In the genomic region with DNA sequence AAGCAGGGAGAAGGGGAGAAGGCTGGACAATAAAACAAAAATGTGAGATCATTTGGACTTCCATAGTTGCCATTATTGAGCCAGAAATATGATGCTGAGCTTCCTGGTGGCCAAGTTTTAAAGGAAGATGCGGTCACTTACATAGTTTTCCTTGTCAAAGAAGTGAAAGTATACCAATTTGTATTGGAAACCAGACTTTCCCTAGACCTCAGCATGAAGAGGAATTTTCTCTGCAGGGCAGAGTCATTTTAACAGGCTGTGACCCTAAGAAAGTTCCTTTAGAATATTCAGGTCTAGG, we compare ENCODE assay signal across 22 cellular contexts.
DNase-seq lines count a peak whose midpoint lies in the region; ATAC-seq, FAIRE-seq and TF ChIP-seq lines count a peak whose summit lies in the region.
"Had no signal": no experiment of that assay in that cellular context is flagged by ENCODE, and none has a peak within 500 bp of the region (broad histone marks: within the 10 kb centered on the region; RNA-seq: fewer than 3 reads in every experiment).

No MANE protein-coding gene starts in this region.

- no peak for TF ChIP-seq CTCF in AG04449 (IDR thresholded peaks at IDR 0.05; ENCODE audit: insufficient read depth, low read length, missing control alignments)
- no peak for TF ChIP-seq CTCF in AG09309 (IDR thresholded peaks at IDR 0.05; ENCODE audit: control insufficient read depth, insufficient read depth, low read depth, low read length, missing control alignments)
- no peak for TF ChIP-seq CTCF in astrocyte (IDR thresholded peaks at IDR 0.05; ENCODE audit: insufficient read depth, low read depth, low read length)
- no peak for TF ChIP-seq CTCF in mesothelial cell of epicardium (IDR thresholded peaks at IDR 0.05; ENCODE audit: unreplicated experiment)

- H3K4me3 ChIP-seq in AG04449 (ENCODE audit: low read depth, low read length) (no peak overlapping the region), AG09309 (ENCODE audit: control insufficient read depth, low read depth, low read length) (no peak overlapping the region), astrocyte (ENCODE audit: insufficient read depth, low read depth, low read length) (no peak overlapping the region)
- H3K4me3 ChIP-seq: GM23338, MG63 had no signal

- FAIRE-seq in astrocyte (lab: Jason Lieb, UNC) = no peak

- no peak overlapping the region for H3K27ac ChIP-seq in astrocyte (ENCODE audit: low read depth, low read length)

- H3K9me3 ChIP-seq in astrocyte (ENCODE audit: insufficient read depth, low read depth, low read length) = no peaks in the 10 kb centered on the region
- H3K9me3 ChIP-seq: BE2C, MG63 had no signal

- H3K4me1 Mint-ChIP-seq in astrocyte (ENCODE audit: low read depth, unreplicated experiment) (peaks cover 22% of the 10 kb centered on the region), mesothelial cell of epicardium (peaks cover 21% of the 10 kb centered on the region)

- peaks cover 2% of the 10 kb centered on the region for H3K36me3 Mint-ChIP-seq in astrocyte (ENCODE audit: low read depth, unreplicated experiment)
- H3K36me3 Mint-ChIP-seq in mesothelial cell of epicardium = no peaks in the 10 kb centered on the region

- H3K4me3 Mint-ChIP-seq in astrocyte (ENCODE audit: unreplicated experiment) (no peak overlapping the region), mesothelial cell of epicardium (no peak overlapping the region)
- H3K4me3 Mint-ChIP-seq: GM23338, H9 had no signal

- POLR2A ChIA-PET in AG04449 (lab: Yijun Ruan, JAX) = no interaction called here

- no peak overlapping the region for H2AFZ ChIP-seq in astrocyte (ENCODE audit: low read depth, low read length)
- H2AFZ ChIP-seq: GM23338 had no signal

- H3K27me3 ChIP-seq in astrocyte (ENCODE audit: insufficient read depth, low read length) = no peaks in the 10 kb centered on the region
- H3K27me3 ChIP-seq: BE2C, MG63 had no signal

- no peaks in the 10 kb centered on the region for H4K20me1 ChIP-seq in astrocyte (ENCODE audit: insufficient read depth, low read length)

- no peak overlapping the region for H3K9ac ChIP-seq in astrocyte (ENCODE audit: low read length)

- no peak overlapping the region for H3K4me2 ChIP-seq in astrocyte (ENCODE audit: low read length)
- H3K4me2 ChIP-seq: GM23338 had no signal

- H3K79me2 ChIP-seq in astrocyte (ENCODE audit: insufficient read depth, low read length) = no peaks in the 10 kb centered on the region

- H3K27me3 Mint-ChIP-seq in astrocyte (ENCODE audit: low read depth, unreplicated experiment) = peaks cover 5% of the 10 kb centered on the region
- no peaks in the 10 kb centered on the region for H3K27me3 Mint-ChIP-seq in mesothelial cell of epicardium (ENCODE audit: low read depth)

- DNase-seq in AG04449 (ENCODE audit: low read depth, low spot score) = peak; percentile 9
- DNase-seq in AG09309 (ENCODE audit: low read depth) = peak; percentile 42
- DNase-seq in astrocyte (ENCODE audit: low read depth) = no peak
- DNase-seq in mesothelial cell of epicardium (ENCODE audit: low spot score in 2 of 2, unreplicated experiment in 2 of 2) = no peak
- no peak for DNase-seq in inferior parietal cortex (ENCODE audit: extremely low spot score)
- DNase-seq in NCI-H2081 (lab: John Stamatoyannopoulos, UW) = no peak
- DNase-seq: BE2C; DMS53; H9; KG1; MG63; NCI-H1105 treated with DMSO at 0.1 percent for 48 hours; NCI-H146; NCI-H1930; NCI-H446; NCI-H524 treated with DMSO at 0.1 percent for 48 hours; NCI-H82; NK-92 treated with Interleukin-12 subunit alpha and Interleukin-12 subunit beta, amount 100 ng/mL, for 24 hours; PC-3; SHP77 had no signal

- H3K27ac Mint-ChIP-seq in astrocyte (ENCODE audit: unreplicated experiment) (peak overlapping the region; percentile 2), mesothelial cell of epicardium (peak overlapping the region; percentile 21)
- H3K27ac Mint-ChIP-seq: GM23338, H9 had no signal

- peaks cover 15% of the 10 kb centered on the region for H3K4me1 ChIP-seq in astrocyte (ENCODE audit: insufficient read depth, low read length)
- H3K4me1 ChIP-seq: BE2C had no signal

- CTCF ChIA-PET in AG04449 (lab: Yijun Ruan, JAX) = no interaction called here

- H3K9me3 Mint-ChIP-seq in astrocyte (ENCODE audit: unreplicated experiment) (peaks cover 4% of the 10 kb centered on the region), mesothelial cell of epicardium (no peaks in the 10 kb centered on the region)
- H3K9me3 Mint-ChIP-seq: GM23338, H9 had no signal

- no peak for ATAC-seq in HG03469 (IDR thresholded peaks at IDR 0.05; ENCODE audit: unreplicated experiment)
- ATAC-seq: GM23338, PC-3 had no signal

- no peaks in the 10 kb centered on the region for H3K36me3 ChIP-seq in astrocyte (ENCODE audit: insufficient read depth, low read length)
- H3K36me3 ChIP-seq: BE2C, MG63 had no signal

Comparison
In these comparisons a context has a peak if more than half of its experiments do, and no peak if none do; other contexts are left out.
1. DNase-seq: peak in AG04449 (single experiment) and AG09309 (single experiment); none in astrocyte (single experiment), mesothelial cell of epicardium (0 of 2), inferior parietal cortex (single experiment) and NCI-H2081 (0 of 2).